ENCODE assay signal across 8 cellular contexts in genomic region chr10:86261933-86262665, GRCh38.
A peak's percentile ranks its signal among the peaks of the same experiment; 100 is the strongest.
DNase-seq lines count a peak whose midpoint lies in the region; ATAC-seq and TF ChIP-seq lines count a peak whose summit lies in the region.

No MANE protein-coding gene starts in this region.

- peaks cover 9% of the 10 kb centered on the region; the same call in 1 of the 2 replicates for H3K4me1 ChIP-seq in GM23338 (ENCODE audit: insufficient read depth)
- peaks cover 10% of the 10 kb centered on the region for H3K4me1 ChIP-seq in endodermal cell (ENCODE audit: control insufficient read depth, insufficient read depth, low read length)
- H3K4me1 ChIP-seq in tibial nerve, result peaks cover 0 to 18% (median 0%) of the 10 kb centered on the region in 4 donors

- no peaks in the 10 kb centered on the region for H3F3A ChIP-seq in GM23338 (replicated peaks; ENCODE audit: low read depth)

- H3K36me3 ChIP-seq in GM23338 (ENCODE audit: insufficient read depth) (no peaks in the 10 kb centered on the region), endodermal cell (ENCODE audit: control insufficient read depth, insufficient read depth, low read length) (no peaks in the 10 kb centered on the region), tibial nerve (no peaks in the 10 kb centered on the region)

- intact Hi-C loops in activated naive CD4-positive, alpha-beta T cell treated with anti-CD3 and anti-CD28 coated beads for 36 hours (cut with micrococcal nuclease), result loop anchor here (1.0 kb wide), 1 partner anchor 115 kb away; no protein-coding TSS in a partner anchor

- no peaks in the 10 kb centered on the region for H4K20me1 ChIP-seq in GM23338 (replicated peaks; ENCODE audit: insufficient read depth)

- H3K27me3 Mint-ChIP-seq in activated naive CD4-positive, alpha-beta T cell treated with anti-CD3 and anti-CD28 coated beads for 36 hours (ENCODE audit: low read depth), result peaks cover 19% of the 10 kb centered on the region
- H3K27me3 Mint-ChIP-seq in GM23338 (ENCODE audit: insufficient read depth, low read depth, poor library complexity) (peaks cover 10% of the 10 kb centered on the region), endodermal cell (ENCODE audit: insufficient read depth) (peaks cover 18% of the 10 kb centered on the region)

- peak; percentile 40 for DNase-seq in activated naive CD4-positive, alpha-beta T cell treated with anti-CD3 and anti-CD28 coated beads for 36 hours
- no peak for DNase-seq in activated naive CD4-positive, alpha-beta T cell (lab: John Stamatoyannopoulos, UW)
- peak; percentile 78 for DNase-seq in GM23338 (ENCODE audit: low spot score)
- peak; percentile 7 for DNase-seq in NCI-H2081 treated with DMSO at 0.1 percent for 48 hours (lab: John Stamatoyannopoulos, UW)
- DNase-seq in endodermal cell, result peak; percentile 84
- DNase-seq in retinal pigment epithelial cell (ENCODE audit: low read depth), result no peak
- no peak for DNase-seq in tibial nerve (ENCODE audit: low spot score in 2 of 2)
- DNase-seq in NCI-H1694 (lab: John Stamatoyannopoulos, UW), result no peak

- H3K4me1 Mint-ChIP-seq in activated naive CD4-positive, alpha-beta T cell treated with anti-CD3 and anti-CD28 coated beads for 36 hours (ENCODE audit: low read depth), result no peaks in the 10 kb centered on the region
- H3K4me1 Mint-ChIP-seq in GM23338, result peaks cover 18% of the 10 kb centered on the region
- H3K4me1 Mint-ChIP-seq in endodermal cell, result peaks cover 18% of the 10 kb centered on the region

- peaks cover 5% of the 10 kb centered on the region for H3K9me3 ChIP-seq in endodermal cell (ENCODE audit: control insufficient read depth, low read length)
- H3K9me3 ChIP-seq in tibial nerve, result peaks cover 0 to 10% (median 0%) of the 10 kb centered on the region in 4 donors

- TF ChIP-seq EP300 in tibial nerve (IDR thresholded peaks at IDR 0.05), result no peak

- H3K27me3 ChIP-seq in GM23338 (ENCODE audit: insufficient read depth), result peaks cover 9% of the 10 kb centered on the region; the same call in 1 of the 2 replicates
- no peaks in the 10 kb centered on the region for H3K27me3 ChIP-seq in endodermal cell (ENCODE audit: control insufficient read depth, insufficient read depth, low read length, poor library complexity, severe bottlenecking)
- no peaks in the 10 kb centered on the region for H3K27me3 ChIP-seq in tibial nerve

- H3K4me3 ChIP-seq in GM23338 (peak overlapping the region; percentile 16; the same call in 1 of the 2 replicates), endodermal cell (ENCODE audit: low read length) (no peak overlapping the region), retinal pigment epithelial cell (ENCODE audit: low read length) (no peak overlapping the region), tibial nerve (no peak overlapping the region)

- no peaks in the 10 kb centered on the region for H3K79me2 ChIP-seq in GM23338 (replicated peaks; ENCODE audit: insufficient read depth)

- peak overlapping the region; percentile 88 for H2AFZ ChIP-seq in GM23338

- H3K9ac ChIP-seq in endodermal cell (ENCODE audit: extremely low read depth, low read length, poor library complexity, severe bottlenecking), result no peak overlapping the region

- peak; percentile 60 to 77 for TF ChIP-seq CTCF in GM23338 (conservative IDR thresholded peaks at IDR 0.05; ENCODE audit: low read depth in 2 of 2)
- TF ChIP-seq CTCF in endodermal cell (conservative IDR thresholded peaks at IDR 0.05), result peak; percentile 76
- TF ChIP-seq CTCF in retinal pigment epithelial cell (conservative IDR thresholded peaks at IDR 0.05; ENCODE audit: low read depth, low read length), result peak; percentile 31
- no peak for TF ChIP-seq CTCF in tibial nerve (IDR thresholded peaks at IDR 0.05)

- H3K4me2 ChIP-seq in GM23338, result peak overlapping the region; percentile 65

- peak; percentile 87 for ATAC-seq in GM23338

- no peaks in the 10 kb centered on the region for H3K9me3 Mint-ChIP-seq in activated naive CD4-positive, alpha-beta T cell treated with anti-CD3 and anti-CD28 coated beads for 36 hours
- H3K9me3 Mint-ChIP-seq in GM23338 (no peaks in the 10 kb centered on the region; the same call in 2 of the 3 replicates), endodermal cell (peaks cover 2% of the 10 kb centered on the region)

- H3K27ac Mint-ChIP-seq in activated naive CD4-positive, alpha-beta T cell treated with anti-CD3 and anti-CD28 coated beads for 36 hours, result no peak overlapping the region
- H3K27ac Mint-ChIP-seq in GM23338, result no peak overlapping the region
- H3K27ac Mint-ChIP-seq in endodermal cell, result no peak overlapping the region

- CTCF ChIA-PET in activated naive CD4-positive, alpha-beta T cell treated with anti-CD3 and anti-CD28 coated beads for 36 hours (lab: Charles Lee), result no interaction called here

- H3K9me2 ChIP-seq in GM23338 (ENCODE audit: insufficient read depth), result no peaks in the 10 kb centered on the region

- no peak for TF ChIP-seq POLR2A in tibial nerve (IDR thresholded peaks at IDR 0.05)

- H3K4me3 Mint-ChIP-seq in activated naive CD4-positive, alpha-beta T cell treated with anti-CD3 and anti-CD28 coated beads for 36 hours, result no peak overlapping the region
- H3K4me3 Mint-ChIP-seq in GM23338 (peak overlapping the region; percentile 42; the same call in 1 of the 3 replicates), endodermal cell (no peak overlapping the region)

- no peaks in the 10 kb centered on the region for H3K36me3 Mint-ChIP-seq in activated naive CD4-positive, alpha-beta T cell treated with anti-CD3 and anti-CD28 coated beads for 36 hours (ENCODE audit: low read depth)
- no peaks in the 10 kb centered on the region for H3K36me3 Mint-ChIP-seq in GM23338 (ENCODE audit: low read depth)
- no peaks in the 10 kb centered on the region for H3K36me3 Mint-ChIP-seq in endodermal cell (ENCODE audit: low read depth)

- 74 to 86% methylated on average over 10 to 14 of the region's 14 CpGs for WGBS in endodermal cell (ENCODE audit: insufficient coverage in 1 of 2, insufficient read length in 1 of 2), 2 experiments
- WGBS in tibial nerve, 2 donors, result 61 to 70% methylated on average over 13 to 14 of the region's 14 CpGs

- H3K27ac ChIP-seq in GM23338 (ENCODE audit: low read depth), result no peak overlapping the region
- no peak overlapping the region for H3K27ac ChIP-seq in endodermal cell (ENCODE audit: low read depth, low read length)
- no peak overlapping the region for H3K27ac ChIP-seq in tibial nerve

TF ChIP-seq in GM23338, 12 proteins besides CTCF, POLR2A, EP300 and RAD21:
- no peak for TF ChIP-seq CREB1 (CRISPR knock-in tag; IDR thresholded peaks at IDR 0.05; ENCODE audit: low read depth)
- TF ChIP-seq EZH2phosphoT487 (IDR thresholded peaks at IDR 0.05; ENCODE audit: unreplicated experiment), result no peak
- TF ChIP-seq NANOG (IDR thresholded peaks at IDR 0.05; ENCODE audit: borderline replicate concordance), result no peak
- no peak for TF ChIP-seq ZNF114 (CRISPR knock-in tag; IDR thresholded peaks at IDR 0.05)

Comparison
In these comparisons a context has a peak if more than half of its experiments do, and no peak if none do; other contexts are left out.
1. DNase-seq: peak in activated naive CD4-positive, alpha-beta T cell treated with anti-CD3 and anti-CD28 coated beads for 36 hours (single experiment), GM23338 (single experiment), NCI-H2081 treated with DMSO at 0.1 percent for 48 hours (single experiment) and endodermal cell (single experiment); none in activated naive CD4-positive, alpha-beta T cell (0 of 4), retinal pigment epithelial cell (single experiment), tibial nerve (0 of 2) and NCI-H1694 (single experiment).
2. CTCF ChIP-seq: peak in GM23338 (2 of 2), endodermal cell (single experiment) and retinal pigment epithelial cell (single experiment); none in tibial nerve (0 of 5).